8 cellular contexts compared by ENCODE assay signal in genomic region chr16:11977206-11978041, GRCh38.
DNase-seq lines count a peak whose midpoint lies in the region; ATAC-seq and TF ChIP-seq lines count a peak whose summit lies in the region.

No MANE protein-coding gene starts in this region.

- H3K27me3 ChIP-seq in WERI-Rb-1 (ENCODE audit: insufficient read depth, low read depth, severe bottlenecking) (no peaks in the 10 kb centered on the region), neutrophil (no peaks in the 10 kb centered on the region)

- H3K36me3 ChIP-seq in WERI-Rb-1, result no peaks in the 10 kb centered on the region
- H3K36me3 ChIP-seq in neutrophil, result no peaks in the 10 kb centered on the region

- H3K4me3 ChIP-seq in WERI-Rb-1 (ENCODE audit: low read depth, low read length), result peak overlapping the region; percentile 57
- H3K4me3 ChIP-seq in neutrophil (ENCODE audit: low read depth in 1 of 2, low read length in 1 of 2), result peak overlapping the region; percentile 88 to 94

- TF ChIP-seq CTCF in WERI-Rb-1 (IDR thresholded peaks at IDR 0.05; ENCODE audit: low read depth, low read length) (no peak), neutrophil (IDR thresholded peaks at IDR 0.05) (no peak)

- peak; percentile 60 for DNase-seq in activated CD8-positive, alpha-beta memory T cell treated with anti-CD3 and anti-CD28 coated beads, Interleukin-2, amount 50 U/mL, for 48 hours
- DNase-seq in activated CD8-positive, alpha-beta memory T cell treated with anti-CD3 and anti-CD28 coated beads, Interleukin-2, amount 50 U/mL, for 4 hours, result no peak
- no peak for DNase-seq in WERI-Rb-1
- DNase-seq in fibroblast of peridontal ligament (ENCODE audit: extremely low read depth), result peak; percentile 88
- DNase-seq in LoVo (ENCODE audit: low spot score), result no peak

- H3K4me1 ChIP-seq in neutrophil (ENCODE audit: control insufficient read depth in 1 of 2, insufficient read depth in 1 of 2, low read depth in 1 of 2, low read length in 1 of 2), result peaks cover 21 to 22% of the 10 kb centered on the region in 2 experiments

- H3K9me3 ChIP-seq in WERI-Rb-1 (ENCODE audit: severe bottlenecking), result no peaks in the 10 kb centered on the region
- no peaks in the 10 kb centered on the region for H3K9me3 ChIP-seq in neutrophil

- H3K27ac ChIP-seq in WERI-Rb-1 (peak overlapping the region; percentile 65; the same call in 1 of the 2 replicates), neutrophil (no peak overlapping the region)

- no peak for ATAC-seq in HG02610 (IDR thresholded peaks at IDR 0.05; ENCODE audit: unreplicated experiment)
- no peak for ATAC-seq in HG02798 (IDR thresholded peaks at IDR 0.05; ENCODE audit: poor library complexity, unreplicated experiment)

Comparison
In these comparisons a context has a peak if more than half of its experiments do, and no peak if none do; other contexts are left out.
1. DNase-seq: peak in activated CD8-positive, alpha-beta memory T cell treated with anti-CD3 and anti-CD28 coated beads, Interleukin-2, amount 50 U/mL, for 48 hours (single experiment) and fibroblast of peridontal ligament (single experiment); none in activated CD8-positive, alpha-beta memory T cell treated with anti-CD3 and anti-CD28 coated beads, Interleukin-2, amount 50 U/mL, for 4 hours (single experiment), WERI-Rb-1 (single experiment) and LoVo (single experiment).